In genomic region chr3:123750659-123751420, GRCh38 we compare ENCODE assay signal across 10 cellular contexts.
DNase-seq lines count a peak whose midpoint lies in the region; ATAC-seq and TF ChIP-seq lines count a peak whose summit lies in the region.
"Had no signal": no experiment of that assay in that cellular context is flagged by ENCODE, and none has a peak within 500 bp of the region (broad histone marks: within the 10 kb centered on the region; RNA-seq: fewer than 3 reads in every experiment).

No MANE protein-coding gene starts in this region.

- H3K36me3 ChIP-seq in SK-N-SH (replicated peaks in 1 of 2; ENCODE audit: control insufficient read depth in 1 of 2, insufficient read depth in 2 of 2, low read length in 1 of 2) (peaks cover 46 to 52% of the 10 kb centered on the region in 2 experiments), gastroesophageal sphincter (no peaks in the 10 kb centered on the region), A673 (ENCODE audit: insufficient read depth, low read length, poor library complexity, severe bottlenecking) (no peaks in the 10 kb centered on the region)

- POLR2A ChIA-PET in SK-N-SH (lab: Yijun Ruan, JAX) = no interaction called here
- POLR2A ChIA-PET in A673 (lab: Charles Lee; ENCODE audit: low non-redundant PET) = no interaction called here

- H3K27ac Mint-ChIP-seq in progenitor cell of endocrine pancreas = peak overlapping the region; percentile 74
- H3K27ac Mint-ChIP-seq in natural killer cell treated with Interleukin-12 subunit alpha and Interleukin-12 subunit beta and Interleukin-15 and Interleukin-18, amount 100 ng/mL, for 72 hours = no peak overlapping the region

- CTCF ChIA-PET in SK-N-SH (lab: Yijun Ruan, JAX) = interaction anchor here (0.6 to 2.0 kb wide), 2 partner anchors 28 to 470 kb away, joined by 3 to 13 read pairs; no protein-coding TSS in a partner anchor
- CTCF ChIA-PET in A673 (lab: Charles Lee) = no interaction called here

- peaks cover 3% of the 10 kb centered on the region for H3K27me3 Mint-ChIP-seq in progenitor cell of endocrine pancreas
- H3K27me3 Mint-ChIP-seq in natural killer cell treated with Interleukin-12 subunit alpha and Interleukin-12 subunit beta and Interleukin-15 and Interleukin-18, amount 100 ng/mL, for 72 hours = peaks cover 3 to 15% of the 10 kb centered on the region in 2 donors

- H3K9me3 Mint-ChIP-seq in progenitor cell of endocrine pancreas (ENCODE audit: low read depth) = no peaks in the 10 kb centered on the region
- no peaks in the 10 kb centered on the region for H3K9me3 Mint-ChIP-seq in natural killer cell treated with Interleukin-12 subunit alpha and Interleukin-12 subunit beta and Interleukin-15 and Interleukin-18, amount 100 ng/mL, for 72 hours

- H3K27me3 ChIP-seq in SK-N-SH (ENCODE audit: insufficient read depth) (no peaks in the 10 kb centered on the region), gastroesophageal sphincter (no peaks in the 10 kb centered on the region), A673 (replicated peaks; ENCODE audit: insufficient read depth, low read depth, low read length, poor library complexity) (no peaks in the 10 kb centered on the region)

- H3K4me3 ChIP-seq in SK-N-SH (ENCODE audit: low read depth in 2 of 2, low read length in 1 of 2) (no peak overlapping the region), gastroesophageal sphincter (no peak overlapping the region), A673 (ENCODE audit: low read depth, low read length, poor library complexity, severe bottlenecking) (no peak overlapping the region)

- H4K20me1 ChIP-seq in SK-N-SH (ENCODE audit: insufficient read depth) = no peaks in the 10 kb centered on the region

- peaks cover 19% of the 10 kb centered on the region for H3F3A ChIP-seq in SK-N-SH (replicated peaks; ENCODE audit: insufficient read depth)

- DNase-seq in GM03348 (ENCODE audit: low spot score) (peak; percentile 83), SK-N-SH (no peak), progenitor cell of endocrine pancreas (ENCODE audit: low spot score, unreplicated experiment) (no peak), A673 (ENCODE audit: low spot score) (no peak), NCI-H446 (lab: John Stamatoyannopoulos, UW) (no peak), T-helper 2 cell (no peak)
- no peak for DNase-seq in natural killer cell treated with Interleukin-12 subunit alpha and Interleukin-12 subunit beta and Interleukin-15 and Interleukin-18, amount 100 ng/mL, for 72 hours (ENCODE audit: low spot score)
- DNase-seq: activated T-cell treated with anti-CD3 and anti-CD28 coated beads, Interleukin-2, amount 50 U/mL, for 1 hour; Kasumi-1 had no signal

- H3K4me2 ChIP-seq in SK-N-SH = peak overlapping the region; percentile 29; the same call in 1 of the 2 replicates

- TF ChIP-seq CTCF in SK-N-SH (IDR thresholded peaks at IDR 0.05) = 0 out of 2 replicates have a peak, but pooled peaks have one; percentile 16
- no peak for TF ChIP-seq CTCF in gastroesophageal sphincter (IDR thresholded peaks at IDR 0.05)
- TF ChIP-seq CTCF in progenitor cell of endocrine pancreas (IDR thresholded peaks at IDR 0.05; ENCODE audit: unreplicated experiment) = no peak
- no peak for TF ChIP-seq CTCF in A673 (conservative IDR thresholded peaks at IDR 0.05; ENCODE audit: low read depth, low read length)

- BruUV-seq in A673 (replicated peaks; lab: Mats Ljungman, UMichigan) = no TSS peak

- H3K4me1 ChIP-seq in SK-N-SH (ENCODE audit: control insufficient read depth in 1 of 2, insufficient read depth in 2 of 2, low read depth in 1 of 2, low read length in 1 of 2) (peaks cover 11 to 42% of the 10 kb centered on the region in 2 experiments), gastroesophageal sphincter (peaks cover 0 to 54% (median 0%) of the 10 kb centered on the region in 3 donors), A673 (ENCODE audit: insufficient read depth, low read length, poor library complexity, severe bottlenecking) (no peaks in the 10 kb centered on the region)

- no peak overlapping the region for H3K4me3 Mint-ChIP-seq in progenitor cell of endocrine pancreas (ENCODE audit: low read depth)
- no peak overlapping the region for H3K4me3 Mint-ChIP-seq in natural killer cell treated with Interleukin-12 subunit alpha and Interleukin-12 subunit beta and Interleukin-15 and Interleukin-18, amount 100 ng/mL, for 72 hours

- TF ChIP-seq EP300 in SK-N-SH (IDR thresholded peaks at IDR 0.05; ENCODE audit: borderline replicate concordance in 1 of 2, low read depth in 1 of 2, low read length in 1 of 2) (peak in 1 of 2 experiments; percentile 96; a peak in 2 of 4 replicates), gastroesophageal sphincter (IDR thresholded peaks at IDR 0.05) (no peak)

- peak overlapping the region; percentile 50 for H3K9ac ChIP-seq in SK-N-SH

- WGBS in SK-N-SH (ENCODE audit: low lambda C conversion rate) = 46% methylated on average over 3 of the region's 3 CpGs
- WGBS in gastroesophageal sphincter (ENCODE audit: low coverage in 1 of 2), 2 donors = 59 to 61% methylated on average over 2 of the region's 3 CpGs

- H3K27ac ChIP-seq in SK-N-SH (ENCODE audit: low read depth in 2 of 2, low read length in 1 of 2) (peak overlapping the region; percentile 86 to 91), gastroesophageal sphincter (peak overlapping the region in 3 of 4 donors; percentile 63 to 69 (median 64)), A673 (ENCODE audit: low read depth, low read length, poor library complexity, severe bottlenecking) (no peak overlapping the region)

- peaks cover 52% of the 10 kb centered on the region for H3K79me2 ChIP-seq in SK-N-SH (ENCODE audit: insufficient read depth)

- H3K4me1 Mint-ChIP-seq in progenitor cell of endocrine pancreas (ENCODE audit: low read depth) = peaks cover 24% of the 10 kb centered on the region
- H3K4me1 Mint-ChIP-seq in natural killer cell treated with Interleukin-12 subunit alpha and Interleukin-12 subunit beta and Interleukin-15 and Interleukin-18, amount 100 ng/mL, for 72 hours (ENCODE audit: low read depth in 2 of 2) = no peaks in the 10 kb centered on the region

- no peaks in the 10 kb centered on the region for H3K9me2 ChIP-seq in SK-N-SH

- TF ChIP-seq POLR2A in gastroesophageal sphincter (IDR thresholded peaks at IDR 0.05) = no peak

- no peaks in the 10 kb centered on the region for H3K36me3 Mint-ChIP-seq in progenitor cell of endocrine pancreas (ENCODE audit: insufficient read depth)
- no peaks in the 10 kb centered on the region for H3K36me3 Mint-ChIP-seq in natural killer cell treated with Interleukin-12 subunit alpha and Interleukin-12 subunit beta and Interleukin-15 and Interleukin-18, amount 100 ng/mL, for 72 hours

- no peaks in the 10 kb centered on the region for H3K9me3 ChIP-seq in SK-N-SH
- H3K9me3 ChIP-seq in gastroesophageal sphincter = no peaks in the 10 kb centered on the region
- no peaks in the 10 kb centered on the region for H3K9me3 ChIP-seq in A673 (ENCODE audit: low read depth, low read length, poor library complexity, severe bottlenecking)

- peak; percentile 77 for ATAC-seq in gastroesophageal sphincter
- ATAC-seq in natural killer cell treated with Interleukin-12 subunit alpha and Interleukin-12 subunit beta and Interleukin-15 and Interleukin-18, amount 100 ng/mL, for 72 hours = no peak

- H2AFZ ChIP-seq in SK-N-SH (ENCODE audit: low read depth) = no peak overlapping the region

- intact Hi-C loops in A673 (cut with micrococcal nuclease; ENCODE audit: unreplicated experiment) = no loop called here

- no peak for TF ChIP-seq RAD21 in SK-N-SH (IDR thresholded peaks at IDR 0.05; ENCODE audit: low read length)

TF ChIP-seq in SK-N-SH, 30 proteins besides CTCF, POLR2A, EP300 and RAD21 (continues in another document):
- TF ChIP-seq EZH2phosphoT487 (IDR thresholded peaks at IDR 0.05; ENCODE audit: borderline replicate concordance, low read depth) (no peak), CHD2 (IDR thresholded peaks at IDR 0.05; ENCODE audit: low read length, partially characterized antibody) (no peak), NFIC (IDR thresholded peaks at IDR 0.05; ENCODE audit: borderline replicate concordance) (peak; percentile 82), GATA2 (CRISPR knock-in tag; IDR thresholded peaks at IDR 0.05) (no peak), ZBTB33 (IDR thresholded peaks at IDR 0.05; ENCODE audit: borderline replicate concordance, low read depth) (0 out of 2 replicates have a peak, but pooled peaks have one; percentile 24), TAF1 (IDR thresholded peaks at IDR 0.05; ENCODE audit: borderline replicate concordance, low read depth, low read length) (no peak), POLR2AphosphoS5 (IDR thresholded peaks at IDR 0.05; ENCODE audit: low read depth, low read length) (peak; percentile 64; the same call in 1 of the 2 replicates), FOXJ3 (CRISPR knock-in tag; IDR thresholded peaks at IDR 0.05) (no peak), YY1 (IDR thresholded peaks at IDR 0.05; ENCODE audit: low read depth) (peak; percentile 74; the same call in 1 of the 2 replicates), MAX (IDR thresholded peaks at IDR 0.05; ENCODE audit: low read depth) (peak; percentile 82), SMC3 (IDR thresholded peaks at IDR 0.05; ENCODE audit: low read depth, low read length) (no peak), TEAD4 (IDR thresholded peaks at IDR 0.05; ENCODE audit: borderline replicate concordance, insufficient read depth) (peak; percentile 96)
